15 cellular contexts compared by ENCODE assay signal in genomic region chr18:79510046-79510685, GRCh38.
DNase-seq lines count a peak whose midpoint lies in the region; ATAC-seq and TF ChIP-seq lines count a peak whose summit lies in the region.
"Had no signal": no experiment of that assay in that cellular context is flagged by ENCODE, and none has a peak within 500 bp of the region (broad histone marks: within the 10 kb centered on the region; RNA-seq: fewer than 3 reads in every experiment).

No MANE protein-coding gene starts in this region.

- TF ChIP-seq POLR2A in testis (IDR thresholded peaks at IDR 0.05), result no peak

- H3K36me3 ChIP-seq in testis (ENCODE audit: low read depth, missing control alignments), result no peaks in the 10 kb centered on the region
- H3K36me3 ChIP-seq: MG63 had no signal

- H3K4me3 ChIP-seq in testis, result no peak overlapping the region
- H3K4me3 ChIP-seq: MG63 had no signal

- TF ChIP-seq CTCF in endothelial cell (IDR thresholded peaks at IDR 0.05; ENCODE audit: unreplicated experiment) (no peak), osteocyte (IDR thresholded peaks at IDR 0.05) (no peak), testis (IDR thresholded peaks at IDR 0.05) (no peak)

- ATAC-seq in stimulated activated naive CD8-positive, alpha-beta T cell treated with anti-CD3 and anti-CD28 coated beads, Interleukin-15, Interleukin-2, amounts not matched to agents 100 U/mL and 50 U/mL, for 24 hours, result no peak
- ATAC-seq in GM18909 (IDR thresholded peaks at IDR 0.05; ENCODE audit: poor library complexity, unreplicated experiment), result no peak
- ATAC-seq: activated CD4-positive, CD25-positive, alpha-beta regulatory T cell treated with anti-CD3 and anti-CD28 coated beads, Interleukin-2, amount 50 U/mL, for 24 hours had no signal

- peaks cover 52% of the 10 kb centered on the region for H3K4me1 Mint-ChIP-seq in stimulated activated naive CD8-positive, alpha-beta T cell treated with anti-CD3 and anti-CD28 coated beads, Interleukin-15, Interleukin-2, amounts not matched to agents 100 ng/mL and 50 ng/mL, for 24 hours (ENCODE audit: low read depth)
- peaks cover 22% of the 10 kb centered on the region for H3K4me1 Mint-ChIP-seq in endothelial cell (ENCODE audit: unreplicated experiment)
- peaks cover 11% of the 10 kb centered on the region for H3K4me1 Mint-ChIP-seq in osteocyte (ENCODE audit: unreplicated experiment)

- H3K4me1 ChIP-seq in testis, result peaks cover 22% of the 10 kb centered on the region

- H3K9me3 Mint-ChIP-seq in stimulated activated naive CD8-positive, alpha-beta T cell treated with anti-CD3 and anti-CD28 coated beads, Interleukin-15, Interleukin-2, amounts not matched to agents 100 ng/mL and 50 ng/mL, for 24 hours, result no peaks in the 10 kb centered on the region
- H3K9me3 Mint-ChIP-seq in endothelial cell (ENCODE audit: unreplicated experiment) (no peaks in the 10 kb centered on the region), osteocyte (ENCODE audit: unreplicated experiment) (no peaks in the 10 kb centered on the region)
- H3K9me3 Mint-ChIP-seq: T-helper 2 cell treated with Interferon-gamma antibody and Interleukin-4, amounts not matched to agents 5 μg/mL and 100 μg/mL, for 36 hours had no signal

- H3K27me3 ChIP-seq in testis, result no peaks in the 10 kb centered on the region
- H3K27me3 ChIP-seq: MG63 had no signal

- H3K36me3 Mint-ChIP-seq in stimulated activated naive CD8-positive, alpha-beta T cell treated with anti-CD3 and anti-CD28 coated beads, Interleukin-15, Interleukin-2, amounts not matched to agents 100 ng/mL and 50 ng/mL, for 24 hours (ENCODE audit: low read depth), result peaks cover 31% of the 10 kb centered on the region
- H3K36me3 Mint-ChIP-seq in endothelial cell (ENCODE audit: low read depth, unreplicated experiment) (peaks cover 21% of the 10 kb centered on the region), osteocyte (ENCODE audit: unreplicated experiment) (no peaks in the 10 kb centered on the region)

- WGBS in testis, 2 donors, result 95 to 97% methylated on average over 20 of the region's 20 CpGs

- H3K27ac Mint-ChIP-seq in stimulated activated naive CD8-positive, alpha-beta T cell treated with anti-CD3 and anti-CD28 coated beads, Interleukin-15, Interleukin-2, amounts not matched to agents 100 ng/mL and 50 ng/mL, for 24 hours, result no peak overlapping the region
- peak overlapping the region; percentile 73 for H3K27ac Mint-ChIP-seq in endothelial cell (ENCODE audit: unreplicated experiment)
- no peak overlapping the region for H3K27ac Mint-ChIP-seq in osteocyte (ENCODE audit: unreplicated experiment)
- H3K27ac Mint-ChIP-seq: T-helper 2 cell treated with Interferon-gamma antibody and Interleukin-4, amounts not matched to agents 5 μg/mL and 100 μg/mL, for 36 hours had no signal

- H3K4me3 Mint-ChIP-seq in stimulated activated naive CD8-positive, alpha-beta T cell treated with anti-CD3 and anti-CD28 coated beads, Interleukin-15, Interleukin-2, amounts not matched to agents 100 ng/mL and 50 ng/mL, for 24 hours, result peak overlapping the region; percentile 28
- H3K4me3 Mint-ChIP-seq in endothelial cell (ENCODE audit: unreplicated experiment) (peak overlapping the region; percentile 44), osteocyte (ENCODE audit: unreplicated experiment) (no peak overlapping the region)
- H3K4me3 Mint-ChIP-seq: T-helper 2 cell treated with Interferon-gamma antibody and Interleukin-4, amounts not matched to agents 5 μg/mL and 100 μg/mL, for 36 hours had no signal

- no peaks in the 10 kb centered on the region for H3K27me3 Mint-ChIP-seq in stimulated activated naive CD8-positive, alpha-beta T cell treated with anti-CD3 and anti-CD28 coated beads, Interleukin-15, Interleukin-2, amounts not matched to agents 100 ng/mL and 50 ng/mL, for 24 hours
- H3K27me3 Mint-ChIP-seq in endothelial cell (ENCODE audit: unreplicated experiment) (peaks cover 19% of the 10 kb centered on the region), osteocyte (ENCODE audit: unreplicated experiment) (peaks cover 5% of the 10 kb centered on the region)

- no peaks in the 10 kb centered on the region for H3K9me3 ChIP-seq in testis
- H3K9me3 ChIP-seq: MG63 had no signal

- DNase-seq in stimulated activated naive CD8-positive, alpha-beta T cell treated with anti-CD3 and anti-CD28 coated beads, Interleukin-15, Interleukin-2, amounts not matched to agents 100 U/mL and 50 U/mL, for 24 hours, result no peak
- no peak for DNase-seq in endothelial cell (ENCODE audit: low spot score)
- peak; percentile 68 for DNase-seq in osteocyte (ENCODE audit: extremely low spot score, unreplicated experiment)
- DNase-seq in NCI-H146 (lab: John Stamatoyannopoulos, UW), result no peak
- no peak for DNase-seq in testis
- DNase-seq: activated T-cell treated with anti-CD3 and anti-CD28 coated beads for 4 hours, amniotic stem cell, hippocampal formation, MG63, NCI-H2029, SIG-M5 had no signal

- H3K27ac ChIP-seq in testis, result no peak overlapping the region

- intact Hi-C loops in testis (cut with DNase I; ENCODE audit: low total_unique reads), result no loop called here
